21 cellular contexts compared by ENCODE assay signal in the genomic region with DNA sequence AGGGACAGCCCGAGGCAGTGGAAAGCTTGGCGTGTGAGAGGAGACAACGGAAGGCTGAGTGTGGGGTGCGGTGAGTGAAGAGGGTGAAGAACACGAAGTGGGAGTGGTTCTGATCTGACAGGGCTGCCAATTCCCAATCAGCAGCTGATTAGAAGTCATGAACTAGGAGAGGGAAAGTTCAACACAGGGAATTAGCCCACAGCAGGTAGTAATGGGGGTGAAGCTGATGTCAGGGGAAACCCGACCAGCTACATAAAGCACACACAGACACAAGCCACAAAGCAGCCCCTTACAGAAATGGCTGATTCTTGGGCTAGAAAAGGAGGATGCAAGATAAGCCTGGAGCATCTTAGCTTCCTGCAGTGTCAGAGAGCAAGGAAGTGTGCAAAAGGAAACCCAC. TPM values are rescaled to one million over a fixed set of nuclear protein-coding genes. Genes with fewer than 3 reads are reported as not detected.
"Had no signal": no experiment of that assay in that cellular context is flagged by ENCODE, and none has a peak within 500 bp of the region (broad histone marks: within the 10 kb centered on the region; RNA-seq: fewer than 3 reads in every experiment).

No MANE protein-coding gene starts in this region.

- H3K27ac ChIP-seq: RWPE1 had no signal

- H3K4me3 Mint-ChIP-seq: T-cell had no signal

- H3K4me1 Mint-ChIP-seq: T-cell had no signal

- H3K9me3 ChIP-seq: MG63, SK-N-SH had no signal

- H3K4me3 ChIP-seq: MG63 had no signal

- H3K36me3 ChIP-seq: MG63 had no signal

- H3K9ac ChIP-seq: SK-N-SH had no signal

- H3K27ac Mint-ChIP-seq: T-cell had no signal

- H3K27me3 ChIP-seq: MG63 had no signal

- H3K36me3 Mint-ChIP-seq: T-cell had no signal

- DNase-seq: KBM-7; MG63; NCI-H1092 treated with DMSO at 0.1 percent for 48 hours; NCI-H1436 treated with DMSO at 0.1 percent for 48 hours; NCI-H187 treated with DMSO at 0.1 percent for 48 hours; NCI-H2029 treated with DMSO at 0.1 percent for 48 hours; NCI-H2227 treated with DMSO at 0.1 percent for 48 hours; NCI-H524; NCI-H526 treated with DMSO at 0.1 percent for 48 hours; NCI-H748 treated with DMSO at 0.1 percent for 48 hours; NK-92 treated with Interleukin-12 subunit alpha and Interleukin-12 subunit beta, amount 100 ng/mL, for 24 hours; PC-3; SHP77; SK-N-SH; SW 1271; T-cell had no signal

RNA-seq across cellular contexts. Expression of gene TCL1A, which starts 47.5 kb away (rescaled TPM):
- total RNA-seq: HT-29, LHCN-M2, NCI-H460, PC-3, SK-MEL-5 had no signal
- polyA plus RNA-seq: SK-N-SH had no signal
